ENCODE assay signal across 26 cellular contexts in genomic region chr2:6113796-6114195, GRCh38.
DNase-seq lines count a peak whose midpoint lies in the region; ATAC-seq lines count a peak whose summit lies in the region.
"Had no signal": no experiment of that assay in that cellular context is flagged by ENCODE, and none has a peak within 500 bp of the region (broad histone marks: within the 10 kb centered on the region; RNA-seq: fewer than 3 reads in every experiment).

No MANE protein-coding gene starts in this region.

- no peak for ATAC-seq in HG02981 (IDR thresholded peaks at IDR 0.05; ENCODE audit: unreplicated experiment)
- ATAC-seq: GM12878, HCT116, HepG2 had no signal

- DNase-seq in COLO829 (ENCODE audit: low spot score) (peak; percentile 66), epidermal melanocyte (ENCODE audit: insufficient read length, low spot score) (peak; percentile 32), medulla oblongata (ENCODE audit: extremely low spot score) (peak; percentile 92), pons (ENCODE audit: low spot score) (peak; percentile 97), DMS53 treated with DMSO at 0.1 percent for 48 hours (lab: John Stamatoyannopoulos, UW; ENCODE audit: unreplicated experiment) (no peak), NCI-H226 (no peak)
- DNase-seq: Caco-2; CD4-positive, alpha-beta T cell; DMS79; EL; GDM1; Karpas-422; NCI-H1092; NCI-H1417 treated with DMSO at 0.1 percent for 48 hours; NCI-H1694 treated with DMSO at 0.1 percent for 48 hours; NCI-H2081; NCI-H2171; NCI-H345; NCI-H510A treated with DMSO at 0.1 percent for 48 hours; NK-92 treated with Interleukin-12 subunit alpha and Interleukin-12 subunit beta, amount 100 ng/mL, for 24 hours; Right ventricle myocardium superior; RPMI8226 had no signal

Comparison
In these comparisons a context has a peak if more than half of its experiments do, and no peak if none do; other contexts are left out.
1. DNase-seq: peak in COLO829 (single experiment), epidermal melanocyte (single experiment), medulla oblongata (single experiment) and pons (single experiment); none in DMS53 treated with DMSO at 0.1 percent for 48 hours (single experiment) and NCI-H226 (single experiment).